11 cellular contexts compared by ENCODE assay signal in the genomic region with DNA sequence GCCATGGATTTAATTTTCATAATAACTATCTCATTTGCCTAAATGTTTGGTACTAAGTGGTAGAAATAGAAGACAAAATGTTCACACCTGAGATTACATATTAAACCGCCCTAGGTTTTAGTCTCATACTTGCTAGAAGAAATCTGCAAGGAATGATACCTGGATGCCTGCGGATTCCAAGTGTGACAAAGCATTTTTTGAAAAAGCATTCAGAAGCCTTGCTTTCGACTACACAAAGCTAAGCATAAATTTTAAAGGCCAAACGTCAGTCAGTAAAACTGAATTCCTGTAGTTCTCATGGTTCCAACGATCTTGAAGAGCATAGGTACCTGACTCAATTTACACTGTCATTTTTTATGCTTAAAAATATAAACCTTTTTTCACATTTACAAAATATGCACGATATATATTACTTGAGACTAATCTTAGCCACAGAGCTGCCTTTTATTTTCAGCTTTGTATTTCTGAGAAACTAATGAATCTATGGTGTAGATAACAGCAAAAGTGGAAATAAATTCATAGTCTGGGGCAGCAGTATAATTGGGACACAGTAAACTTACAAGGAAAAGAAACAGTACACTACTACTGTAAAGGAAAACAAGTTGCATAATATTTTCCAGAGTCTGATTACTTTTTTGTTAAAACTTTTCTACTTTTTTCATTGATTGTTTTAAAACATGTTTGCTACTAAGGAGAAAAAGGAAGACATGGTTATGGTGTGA. TPM values are rescaled to one million over a fixed set of nuclear protein-coding genes. Genes with fewer than 3 reads are reported as not detected.
A peak's percentile ranks its signal among the peaks of the same experiment; 100 is the strongest.
DNase-seq lines count a peak whose midpoint lies in the region; ATAC-seq, FAIRE-seq and TF ChIP-seq lines count a peak whose summit lies in the region.
"Had no signal": no experiment of that assay in that cellular context is flagged by ENCODE, and none has a peak within 500 bp of the region (broad histone marks: within the 10 kb centered on the region; RNA-seq: fewer than 3 reads in every experiment).

No MANE protein-coding gene starts in this region.

- 79 to 86% methylated on average over 6 of the region's 6 CpGs for WGBS in esophagus squamous epithelium, 2 donors

- intact Hi-C loops in naive thymus-derived CD4-positive, alpha-beta T cell (cut with micrococcal nuclease) = loop anchor here (1.0 to 5.0 kb wide), 11 partner anchors 8 to 1634 kb away; partner anchors contain the start of genes ZC3H13 (in 2 of the 2), COG3 (in 1 of the 2) and TSC22D1 (in 1 of the 2)
- intact Hi-C loops in esophagus squamous epithelium (cut with DNase I) = no loop called here

- H3K4me1 Mint-ChIP-seq in activated naive CD8-positive, alpha-beta T cell treated with anti-CD3 and anti-CD28 coated beads, Interleukin-2, amount 50 U/mL, for 24 hours = peaks cover 22% of the 10 kb centered on the region
- peaks cover 7 to 48% (median 29%) of the 10 kb centered on the region in 7 donors for H3K4me1 Mint-ChIP-seq in naive thymus-derived CD4-positive, alpha-beta T cell

- no peaks in the 10 kb centered on the region for H3K27me3 Mint-ChIP-seq in activated naive CD8-positive, alpha-beta T cell treated with anti-CD3 and anti-CD28 coated beads, Interleukin-2, amount 50 U/mL, for 24 hours
- no peaks in the 10 kb centered on the region for H3K27me3 Mint-ChIP-seq in naive thymus-derived CD4-positive, alpha-beta T cell

- POLR2A ChIA-PET in naive thymus-derived CD4-positive, alpha-beta T cell (lab: Charles Lee) = interaction anchor here (0.6 to 2.2 kb wide), 17 partner anchors 8 to 116 kb away, joined by 3 to 20 read pairs (median 3); partner anchors contain the start of gene LCP1

- H3K27ac Mint-ChIP-seq in activated naive CD8-positive, alpha-beta T cell treated with anti-CD3 and anti-CD28 coated beads, Interleukin-2, amount 50 U/mL, for 24 hours = peak overlapping the region; percentile 85
- peak overlapping the region; percentile 91 to 98 (median 94) for H3K27ac Mint-ChIP-seq in naive thymus-derived CD4-positive, alpha-beta T cell

- no peak for FAIRE-seq in H54 (lab: Jason Lieb, UNC)

- no peaks in the 10 kb centered on the region for H3K9me3 ChIP-seq in naive thymus-derived CD4-positive, alpha-beta T cell (ENCODE audit: control insufficient read depth in 2 of 3, low read length in 3 of 3)
- no peaks in the 10 kb centered on the region for H3K9me3 ChIP-seq in esophagus squamous epithelium

- ATAC-seq in activated naive CD8-positive, alpha-beta T cell treated with anti-CD3 and anti-CD28 coated beads, Interleukin-2, amount 50 U/mL, for 24 hours = no peak
- ATAC-seq in naive thymus-derived CD4-positive, alpha-beta T cell = no peak
- ATAC-seq in HG02981 (IDR thresholded peaks at IDR 0.05; ENCODE audit: unreplicated experiment) = no peak
- ATAC-seq: HCT116 had no signal

- H3K4me3 Mint-ChIP-seq in activated naive CD8-positive, alpha-beta T cell treated with anti-CD3 and anti-CD28 coated beads, Interleukin-2, amount 50 U/mL, for 24 hours = peak overlapping the region; percentile 86
- H3K4me3 Mint-ChIP-seq in naive thymus-derived CD4-positive, alpha-beta T cell = peak overlapping the region; percentile 83 to 100 (median 93)

- no peaks in the 10 kb centered on the region for H3K9me3 Mint-ChIP-seq in activated naive CD8-positive, alpha-beta T cell treated with anti-CD3 and anti-CD28 coated beads, Interleukin-2, amount 50 U/mL, for 24 hours
- peaks cover 0 to 3% (median 0%) of the 10 kb centered on the region in 11 donors for H3K9me3 Mint-ChIP-seq in naive thymus-derived CD4-positive, alpha-beta T cell

- H3K27ac ChIP-seq in 22Rv1 (peak overlapping the region; percentile 46; the same call in 1 of the 2 replicates), HL-60 (replicated peaks) (peak overlapping the region; percentile 69), esophagus squamous epithelium (no peak overlapping the region)
- peak overlapping the region; percentile 88 for H3K27ac ChIP-seq in naive thymus-derived CD4-positive, alpha-beta T cell (ENCODE audit: low read depth, low read length)

- TF ChIP-seq CTCF in 22Rv1 (IDR thresholded peaks at IDR 0.05) = no peak
- no peak for TF ChIP-seq CTCF in HL-60 (IDR thresholded peaks at IDR 0.05; ENCODE audit: insufficient read depth, low read length)
- no peak for TF ChIP-seq CTCF in esophagus squamous epithelium (IDR thresholded peaks at IDR 0.05)

- peaks cover 5 to 8% of the 10 kb centered on the region in 2 donors for H3K4me1 ChIP-seq in naive thymus-derived CD4-positive, alpha-beta T cell (ENCODE audit: control insufficient read depth in 2 of 2, insufficient read depth in 2 of 2, low read length in 2 of 2)
- H3K4me1 ChIP-seq in esophagus squamous epithelium = peaks cover 7 to 21% (median 10%) of the 10 kb centered on the region in 3 donors

- H3K27me3 ChIP-seq in HL-60 (ENCODE audit: insufficient read depth, poor library complexity, severe bottlenecking) (no peaks in the 10 kb centered on the region), esophagus squamous epithelium (no peaks in the 10 kb centered on the region)
- H3K27me3 ChIP-seq in naive thymus-derived CD4-positive, alpha-beta T cell (ENCODE audit: control insufficient read depth in 2 of 2, insufficient read depth in 2 of 2, low read length in 2 of 2) = no peaks in the 10 kb centered on the region

- no peak for DNase-seq in HL-60 (ENCODE audit: low read depth in 1 of 2, low spot score in 1 of 2)
- DNase-seq in activated naive CD8-positive, alpha-beta T cell treated with anti-CD3 and anti-CD28 coated beads, Interleukin-2, amount 50 U/mL, for 24 hours = no peak
- DNase-seq in naive thymus-derived CD4-positive, alpha-beta T cell = no peak
- DNase-seq in NCI-H2107 (lab: John Stamatoyannopoulos, UW) = no peak
- DNase-seq in H54 (ENCODE audit: insufficient read length, low spot score) = no peak
- no peak for DNase-seq in esophagus squamous epithelium (lab: John Stamatoyannopoulos, UW)

- TF ChIP-seq POLR2A in H54 (IDR thresholded peaks at IDR 0.05; ENCODE audit: low read depth, low read length) (no peak), esophagus squamous epithelium (IDR thresholded peaks at IDR 0.05) (no peak)

- CTCF ChIA-PET in naive thymus-derived CD4-positive, alpha-beta T cell (lab: Charles Lee) = interaction anchor here (0.8 to 1.9 kb wide), 10 partner anchors 9 to 111 kb away, joined by 3 to 7 read pairs (median 4); no protein-coding TSS in a partner anchor

- no peaks in the 10 kb centered on the region for H3K36me3 Mint-ChIP-seq in activated naive CD8-positive, alpha-beta T cell treated with anti-CD3 and anti-CD28 coated beads, Interleukin-2, amount 50 U/mL, for 24 hours (ENCODE audit: low read depth)
- H3K36me3 Mint-ChIP-seq in naive thymus-derived CD4-positive, alpha-beta T cell = peaks cover 0 to 11% (median 0%) of the 10 kb centered on the region in 5 donors

- H3K4me3 ChIP-seq in HL-60 (replicated peaks; ENCODE audit: insufficient read depth, low read length) (peak overlapping the region; percentile 67), esophagus squamous epithelium (peak overlapping the region in 1 of 4 donors; percentile 61)
- H3K4me3 ChIP-seq in naive thymus-derived CD4-positive, alpha-beta T cell (ENCODE audit: low read length) = peak overlapping the region; percentile 81

- no peaks in the 10 kb centered on the region for H3K36me3 ChIP-seq in naive thymus-derived CD4-positive, alpha-beta T cell (ENCODE audit: control insufficient read depth in 2 of 3, insufficient read depth in 3 of 3, low read length in 3 of 3)
- no peaks in the 10 kb centered on the region for H3K36me3 ChIP-seq in esophagus squamous epithelium

RNA-seq across cellular contexts. Expression of gene LRRC63, which starts 1.2 kb away (rescaled TPM):
- total RNA-seq in naive thymus-derived CD4-positive, alpha-beta T cell = under 1 TPM; 0.19 to 0.80 (median 0.49) TPM
- polyA plus RNA-seq in naive thymus-derived CD4-positive, alpha-beta T cell = under 1 TPM in 1 of 2 donors, not detected in 1; 0.31 TPM
- total RNA-seq in esophagus squamous epithelium = not detected
- total RNA-seq: cardiac septum, HT-29 had no signal

RNA-seq across cellular contexts. Expression of gene LCP1, which starts 28.5 kb away (rescaled TPM):
- total RNA-seq in naive thymus-derived CD4-positive, alpha-beta T cell = 100 to 1,000 TPM; 293 to 989 (median 355) TPM
- 100 to 1,000 TPM; 764 to 902 TPM for polyA plus RNA-seq in naive thymus-derived CD4-positive, alpha-beta T cell
- 10 to 100 TPM in 3 of 4 donors, 1 to 10 TPM in 1; 8.7 to 33.9 (median 21.9) TPM for total RNA-seq in esophagus squamous epithelium
- total RNA-seq: HT-29 had no signal

Comparison
In these comparisons a context has a peak if more than half of its experiments do, and no peak if none do; other contexts are left out.
1. H3K27ac ChIP-seq: peak in 22Rv1 (single experiment), HL-60 (single experiment) and naive thymus-derived CD4-positive, alpha-beta T cell (single experiment); none in esophagus squamous epithelium (0 of 4).
2. RNA of gene LCP1, which starts 28.5 kb away (total RNA-seq): 293 to 989 TPM in naive thymus-derived CD4-positive, alpha-beta T cell; 8.7 to 33.9 TPM in esophagus squamous epithelium; every median in the first group is over 4 times any median in the second.